In genomic region chr13:90455861-90456260, GRCh38 we compare ENCODE assay signal across 19 cellular contexts.
"Had no signal": no experiment of that assay in that cellular context is flagged by ENCODE, and none has a peak within 500 bp of the region (broad histone marks: within the 10 kb centered on the region; RNA-seq: fewer than 3 reads in every experiment).

No MANE protein-coding gene starts in this region.

- H3K27me3 Mint-ChIP-seq: activated CD8-positive, alpha-beta T cell treated with anti-CD3 and anti-CD28 coated beads for 36 hours; activated naive CD8-positive, alpha-beta T cell treated with anti-CD3 and anti-CD28 coated beads, Interleukin-2, amount 50 U/mL, for 24 hours; stimulated activated naive CD8-positive, alpha-beta T cell treated with anti-CD3 and anti-CD28 coated beads, Interleukin-15, amount 100 ng/mL, for 72 hours had no signal

- H2AFZ ChIP-seq: neural progenitor cell had no signal

- H3K9ac ChIP-seq: neural progenitor cell had no signal

- H3K4me3 ChIP-seq: cardiac muscle cell, coronary artery, lung, neural progenitor cell, ovary had no signal

- H3K4me1 ChIP-seq: neural progenitor cell had no signal

- H3K27me3 ChIP-seq: cardiac muscle cell, neural progenitor cell, ovary had no signal

- H3K36me3 Mint-ChIP-seq: immature natural killer cell, neural progenitor cell had no signal

- H3K36me3 ChIP-seq: cardiac muscle cell, neural progenitor cell, ovary had no signal

- H3K4me1 Mint-ChIP-seq: activated naive CD8-positive, alpha-beta T cell treated with anti-CD3 and anti-CD28 coated beads, Interleukin-2, amount 50 U/mL, for 24 hours; immature natural killer cell; neural progenitor cell; stimulated activated naive CD8-positive, alpha-beta T cell treated with anti-CD3 and anti-CD28 coated beads, Interleukin-15, amount 100 ng/mL, for 72 hours had no signal

- H3K27ac Mint-ChIP-seq: activated CD8-positive, alpha-beta T cell treated with anti-CD3 and anti-CD28 coated beads for 36 hours; activated naive CD8-positive, alpha-beta T cell treated with anti-CD3 and anti-CD28 coated beads, Interleukin-2, amount 50 U/mL, for 24 hours; activated T-cell treated with anti-CD3 and anti-CD28 coated beads, Interleukin-2, amount 50 U/mL, for 72 hours; immature natural killer cell; neural progenitor cell; stimulated activated naive CD8-positive, alpha-beta T cell treated with anti-CD3 and anti-CD28 coated beads, Interleukin-15, amount 100 ng/mL, for 72 hours had no signal

- DNase-seq: activated CD4-positive, alpha-beta T cell treated with anti-CD3 and anti-CD28 coated beads for 1 hour; activated CD8-positive, alpha-beta memory T cell treated with anti-CD3 and anti-CD28 coated beads, Interleukin-2, amount 50 U/mL, for 4 hours; activated CD8-positive, alpha-beta T cell treated with anti-CD3 and anti-CD28 coated beads for 36 hours; activated naive CD4-positive, alpha-beta T cell; activated naive CD8-positive, alpha-beta T cell treated with anti-CD3 and anti-CD28 coated beads, Interleukin-2, amount 50 U/mL, for 24 hours; activated T-cell treated with anti-CD3 and anti-CD28 coated beads, Interleukin-2, amount 50 U/mL, for 72 hours; effector CD4-positive, alpha-beta T cell; glutamatergic neuron; immature natural killer cell; left cardiac atrium; midbrain; ovary; stimulated activated CD4-positive, alpha-beta T cell treated with anti-CD3 and anti-CD28 coated beads, Interleukin-4, amount 100 ng/mL, for 1 hour; stimulated activated CD8-positive, alpha-beta memory T cell treated with anti-CD3 and anti-CD28 coated beads, Interleukin-4, amount 100 ng/mL, for 48 hours; stimulated activated naive CD8-positive, alpha-beta T cell treated with anti-CD3 and anti-CD28 coated beads, Interleukin-15, amount 100 ng/mL, for 72 hours had no signal

- H3K9me3 Mint-ChIP-seq: stimulated activated naive CD8-positive, alpha-beta T cell treated with anti-CD3 and anti-CD28 coated beads, Interleukin-15, amount 100 ng/mL, for 72 hours had no signal

- H3K27ac ChIP-seq: cardiac muscle cell, coronary artery, neural progenitor cell, ovary had no signal

- H3K9me3 ChIP-seq: ovary had no signal

- H3K4me2 ChIP-seq: neural progenitor cell had no signal

- H3K4me3 Mint-ChIP-seq: activated CD8-positive, alpha-beta T cell treated with anti-CD3 and anti-CD28 coated beads for 36 hours; activated naive CD8-positive, alpha-beta T cell treated with anti-CD3 and anti-CD28 coated beads, Interleukin-2, amount 50 U/mL, for 24 hours; activated T-cell treated with anti-CD3 and anti-CD28 coated beads, Interleukin-2, amount 50 U/mL, for 72 hours; immature natural killer cell; neural progenitor cell; stimulated activated naive CD8-positive, alpha-beta T cell treated with anti-CD3 and anti-CD28 coated beads, Interleukin-15, amount 100 ng/mL, for 72 hours had no signal

- ATAC-seq: activated CD8-positive, alpha-beta T cell treated with anti-CD3 and anti-CD28 coated beads for 36 hours; activated naive CD8-positive, alpha-beta T cell treated with anti-CD3 and anti-CD28 coated beads, Interleukin-2, amount 50 U/mL, for 24 hours; activated T-cell treated with anti-CD3 and anti-CD28 coated beads, Interleukin-2, amount 50 U/mL, for 72 hours; left cardiac atrium; stimulated activated naive CD8-positive, alpha-beta T cell treated with anti-CD3 and anti-CD28 coated beads, Interleukin-15, amount 100 ng/mL, for 72 hours had no signal
